In genomic region chr1:921011-921837, GRCh38 we compare ENCODE assay signal across 8 cellular contexts. TPM values are rescaled to one million over a fixed set of nuclear protein-coding genes. Genes with fewer than 3 reads are reported as not detected.
DNase-seq lines count a peak whose midpoint lies in the region; ATAC-seq, FAIRE-seq and TF ChIP-seq lines count a peak whose summit lies in the region.

No MANE protein-coding gene starts in this region.

- H3K27me3 ChIP-seq in BE2C: no peaks in the 10 kb centered on the region; the same call in none of the 2 replicates
- H3K27me3 ChIP-seq in cardiac muscle cell: peaks cover 8% of the 10 kb centered on the region
- H3K27me3 ChIP-seq in prostate gland (replicated peaks; ENCODE audit: insufficient read depth): no peaks in the 10 kb centered on the region

- no peaks in the 10 kb centered on the region for H3K9me3 Mint-ChIP-seq in activated naive CD8-positive, alpha-beta T cell (ENCODE audit: low read depth)

- intact Hi-C loops in prostate gland (cut with DNase I): no loop called here

- H3K4me3 Mint-ChIP-seq in activated naive CD8-positive, alpha-beta T cell: peak overlapping the region; percentile 35

- H3K36me3 Mint-ChIP-seq in activated naive CD8-positive, alpha-beta T cell: no peaks in the 10 kb centered on the region

- TF ChIP-seq POLR2A in prostate gland (IDR thresholded peaks at IDR 0.05): no peak
- TF ChIP-seq POLR2A in GM12892 (IDR thresholded peaks at IDR 0.05; ENCODE audit: low read depth, low read length): no peak

- H3K9me3 ChIP-seq in BE2C (no peaks in the 10 kb centered on the region), cardiac muscle cell (ENCODE audit: low read depth) (no peaks in the 10 kb centered on the region), prostate gland (no peaks in the 10 kb centered on the region)

- H3K4me3 ChIP-seq in BE2C (ENCODE audit: low read depth, low read length) (peak overlapping the region; percentile 24), cardiac muscle cell (no peak overlapping the region), prostate gland (no peak overlapping the region)

- DNase-seq in BE2C (peak; percentile 90), GM13977 (ENCODE audit: low spot score) (peak; percentile 77), NCI-H345 (lab: John Stamatoyannopoulos, UW) (peak; percentile 70), cardiac muscle cell (ENCODE audit: low read depth in 1 of 2, low spot score in 1 of 2) (peak; percentile 79 to 93), prostate gland (ENCODE audit: low spot score) (no peak), GM12892 (ENCODE audit: insufficient read length) (no peak)

- no peak overlapping the region for H3K27ac Mint-ChIP-seq in activated naive CD8-positive, alpha-beta T cell

- 33% methylated on average over 30 of the region's 38 CpGs for whole genome bisulfite sequencing in prostate gland

- peak; percentile 52 for TF ChIP-seq CTCF in BE2C (IDR thresholded peaks at IDR 0.05; ENCODE audit: low read depth, low read length)
- TF ChIP-seq CTCF in GM13977 (IDR thresholded peaks at IDR 0.05; ENCODE audit: extremely low read depth, insufficient read depth, missing control alignments): no peak
- TF ChIP-seq CTCF in cardiac muscle cell (IDR thresholded peaks at IDR 0.05; ENCODE audit: low read depth, low read length): peak; percentile 48
- TF ChIP-seq CTCF in prostate gland (IDR thresholded peaks at IDR 0.05): peak in 3 of 4 experiments; percentile 25 to 66 (median 62)

- peaks cover 21% of the 10 kb centered on the region for H3K27me3 Mint-ChIP-seq in activated naive CD8-positive, alpha-beta T cell

- in situ Hi-C loops in GM13977 (cut with MboI; ENCODE audit: low pct_unique_long_range_greater_than_20kb, low sequenced_read_pairs, unreplicated experiment): no loop called here

- H3K4me1 ChIP-seq in BE2C (peaks cover 46% of the 10 kb centered on the region), cardiac muscle cell (ENCODE audit: low read depth) (peaks cover 26% of the 10 kb centered on the region), prostate gland (replicated peaks) (peaks cover 24% of the 10 kb centered on the region)

- H3K36me3 ChIP-seq in BE2C: peaks cover 5% of the 10 kb centered on the region
- H3K36me3 ChIP-seq in cardiac muscle cell: no peaks in the 10 kb centered on the region
- no peaks in the 10 kb centered on the region for H3K36me3 ChIP-seq in prostate gland

- H3K4me1 Mint-ChIP-seq in activated naive CD8-positive, alpha-beta T cell (ENCODE audit: low read depth): peaks cover 16% of the 10 kb centered on the region

- H3K27ac ChIP-seq in cardiac muscle cell: no peak overlapping the region
- no peak overlapping the region for H3K27ac ChIP-seq in prostate gland

- no peak for FAIRE-seq in GM12892 (lab: Jason Lieb, UNC)

- no peak for ATAC-seq in HG03378 (IDR thresholded peaks at IDR 0.05; ENCODE audit: unreplicated experiment)

RNA-seq across cellular contexts. Expression of gene SAMD11, which starts 2.5 kb away (rescaled TPM):
- polyA plus RNA-seq in BE2C (2012; ENCODE audit: insufficient read depth, insufficient read length, low read depth): 1.9 TPM
- total RNA-seq in cardiac muscle cell (90.7 and 146 TPM in 2 replicates), prostate gland (10 to 100 TPM in 1 of 2 donors, 1 to 10 TPM in 1; 4.5 to 61.6 TPM)
- polyA plus RNA-seq in cardiac muscle cell: 32.2 and 63.3 TPM in 2 replicates
- polyA plus RNA-seq in GM12892 (2012; ENCODE audit: missing spikeins): not detected

RNA-seq across cellular contexts. Expression of gene NOC2L, which starts 37.8 kb away (rescaled TPM):
- polyA plus RNA-seq in BE2C (2012; ENCODE audit: insufficient read depth, insufficient read length, low read depth): 253 TPM
- 98.2 and 119 TPM in 2 replicates for total RNA-seq in cardiac muscle cell
- 95.4 and 122 TPM in 2 replicates for polyA plus RNA-seq in cardiac muscle cell
- 10 to 100 TPM; 43.2 to 65.5 TPM for total RNA-seq in prostate gland
- polyA plus RNA-seq in GM12892 (2012; ENCODE audit: missing spikeins): 37.8 TPM

RNA-seq across cellular contexts. Expression of gene KLHL17, which starts 39.2 kb away (rescaled TPM):
- polyA plus RNA-seq in BE2C (2012; ENCODE audit: insufficient read depth, insufficient read length, low read depth): 127 TPM
- total RNA-seq in cardiac muscle cell (16.2 and 42.9 TPM in 2 replicates), prostate gland (10 to 100 TPM; 10.9 to 24.5 TPM)
- 31.5 and 40.6 TPM in 2 replicates for polyA plus RNA-seq in cardiac muscle cell
- polyA plus RNA-seq in GM12892 (2012; ENCODE audit: missing spikeins): 8.9 TPM

RNA-seq across cellular contexts. Expression of gene PLEKHN1, which starts 45.1 kb away (rescaled TPM):
- not detected for polyA plus RNA-seq in BE2C (2012; ENCODE audit: insufficient read depth, insufficient read length, low read depth)
- total RNA-seq in cardiac muscle cell (0.36 TPM in 1 of 2 replicates, not detected in the other), prostate gland (1 to 10 TPM; 1.4 to 6.4 TPM)
- 0.60 TPM in 2 replicates for polyA plus RNA-seq in cardiac muscle cell
- 0.11 TPM for polyA plus RNA-seq in GM12892 (2012; ENCODE audit: missing spikeins)

Comparison
In these comparisons a context has a peak if more than half of its experiments do, and no peak if none do; other contexts are left out.
1. DNase-seq: peak in BE2C (single experiment), GM13977 (single experiment), NCI-H345 (single experiment) and cardiac muscle cell (2 of 2); none in prostate gland (single experiment) and GM12892 (single experiment).